Comparison of ENCODE assay signal across 32 cellular contexts in the genomic region with DNA sequence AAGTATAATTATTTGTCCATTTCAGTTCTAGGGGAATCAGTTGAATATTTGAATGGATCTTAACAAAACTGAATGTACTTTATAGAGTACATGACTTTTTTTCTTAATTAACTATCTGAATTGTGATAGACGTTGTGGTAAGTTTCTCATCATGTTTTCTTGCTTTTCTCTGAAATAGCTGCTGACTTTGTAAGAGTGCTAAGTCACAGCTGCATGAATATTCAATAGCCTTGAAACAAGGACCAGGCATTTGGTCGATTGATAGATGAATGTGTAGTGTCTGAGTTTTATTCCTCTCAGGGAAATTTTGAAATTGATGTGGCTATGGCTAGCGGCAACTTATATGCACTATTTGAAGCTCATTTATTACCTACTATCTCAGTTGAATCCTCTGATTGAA. TPM values are rescaled to one million over a fixed set of nuclear protein-coding genes. Genes with fewer than 3 reads are reported as not detected.
"Had no signal": no experiment of that assay in that cellular context is flagged by ENCODE, and none has a peak within 500 bp of the region (broad histone marks: within the 10 kb centered on the region; RNA-seq: fewer than 3 reads in every experiment).

No MANE protein-coding gene starts in this region.

- H3K27ac ChIP-seq: colonic mucosa, esophagus muscularis mucosa, foreskin keratinocyte, neural progenitor cell, parathyroid adenoma, prostate gland, right atrium auricular region, suprapubic skin, transverse colon, upper lobe of right lung, uterus had no signal

- H3K4me3 Mint-ChIP-seq: dendritic cell treated with granulocyte-macrophage colony-stimulating factor and Interleukin-4, amounts not matched to agents 40 ng/mL and 50 ng/mL, for 4 days; mesothelial cell of epicardium; naive thymus-derived CD4-positive, alpha-beta T cell; nephron; neural progenitor cell; stimulated activated naive CD8-positive, alpha-beta T cell treated with anti-CD3 and anti-CD28 coated beads, Interleukin-15, amount 100 ng/mL, for 72 hours had no signal

- H3K36me3 ChIP-seq: colonic mucosa, esophagus muscularis mucosa, neural progenitor cell, prostate gland, right atrium auricular region, suprapubic skin, transverse colon, upper lobe of right lung, uterus had no signal

- H3K27me3 Mint-ChIP-seq: dendritic cell treated with granulocyte-macrophage colony-stimulating factor and Interleukin-4, amounts not matched to agents 40 ng/mL and 50 ng/mL, for 4 days; stimulated activated naive CD8-positive, alpha-beta T cell treated with anti-CD3 and anti-CD28 coated beads, Interleukin-15, amount 100 ng/mL, for 72 hours had no signal

- DNase-seq: colonic mucosa; effector memory CD4-positive, alpha-beta T cell; foreskin keratinocyte; kidney; mesenchymal stem cell; mucosa of descending colon; naive thymus-derived CD4-positive, alpha-beta T cell; stimulated activated CD4-positive, alpha-beta T cell treated with anti-CD3 and anti-CD28 coated beads, Interleukin-12 subunit alpha, Interleukin-12 subunit beta, amount 100 ng/mL, for 4 hours; stimulated activated CD4-positive, alpha-beta T cell treated with anti-CD3 and anti-CD28 coated beads, Interleukin-1b, Interleukin-23, amount 100 ng/mL, for 48 hours; stimulated activated CD4-positive, alpha-beta T cell treated with anti-CD3 and anti-CD28 coated beads, Interleukin-4, amount 100 ng/mL, for 1 hour; stimulated activated CD8-positive, alpha-beta memory T cell treated with anti-CD3 and anti-CD28 coated beads, Interleukin-4, amount 100 ng/mL, for 48 hours; stimulated activated naive CD4-positive, alpha-beta T cell; stimulated activated naive CD8-positive, alpha-beta T cell treated with anti-CD3 and anti-CD28 coated beads, Interleukin-15, amount 100 ng/mL, for 72 hours; transverse colon; upper lobe of right lung; uterus had no signal

- H3K27me3 ChIP-seq: colonic mucosa, esophagus muscularis mucosa, foreskin keratinocyte, neural progenitor cell, right atrium auricular region, suprapubic skin, transverse colon, upper lobe of right lung, uterus had no signal

- H3K4me1 ChIP-seq: colonic mucosa, esophagus muscularis mucosa, foreskin keratinocyte, parathyroid adenoma, prostate gland, right atrium auricular region, suprapubic skin, transverse colon, upper lobe of right lung, uterus had no signal

- H3K4me1 Mint-ChIP-seq: naive thymus-derived CD4-positive, alpha-beta T cell; nephron; stimulated activated naive CD8-positive, alpha-beta T cell treated with anti-CD3 and anti-CD28 coated beads, Interleukin-15, amount 100 ng/mL, for 72 hours had no signal

- H3K9me3 ChIP-seq: colonic mucosa, esophagus muscularis mucosa, mucosa of descending colon, prostate gland, right atrium auricular region, suprapubic skin, transverse colon, upper lobe of right lung, uterus had no signal

- H3K4me3 ChIP-seq: colonic mucosa, esophagus muscularis mucosa, lung, mucosa of descending colon, neural progenitor cell, prostate gland, right atrium auricular region, smooth muscle cell, suprapubic skin, transverse colon, upper lobe of right lung, uterus had no signal

- H3K9me3 Mint-ChIP-seq: dendritic cell treated with granulocyte-macrophage colony-stimulating factor and Interleukin-4, amounts not matched to agents 40 ng/mL and 50 ng/mL, for 4 days; mesothelial cell of epicardium; nephron; neural progenitor cell; stimulated activated naive CD8-positive, alpha-beta T cell treated with anti-CD3 and anti-CD28 coated beads, Interleukin-15, amount 100 ng/mL, for 72 hours had no signal

- H3K9ac ChIP-seq: neural progenitor cell, parathyroid adenoma had no signal

- H3K36me3 Mint-ChIP-seq: mesothelial cell of epicardium; naive thymus-derived CD4-positive, alpha-beta T cell; neural progenitor cell had no signal

- H3K27ac Mint-ChIP-seq: dendritic cell treated with granulocyte-macrophage colony-stimulating factor and Interleukin-4, amounts not matched to agents 40 ng/mL and 50 ng/mL, for 4 days; mesothelial cell of epicardium; naive thymus-derived CD4-positive, alpha-beta T cell; nephron; neural progenitor cell; stimulated activated naive CD8-positive, alpha-beta T cell treated with anti-CD3 and anti-CD28 coated beads, Interleukin-15, amount 100 ng/mL, for 72 hours had no signal

- H3K4me2 ChIP-seq: neural progenitor cell, smooth muscle cell had no signal

- H2AFZ ChIP-seq: neural progenitor cell, parathyroid adenoma had no signal

- H3K79me2 ChIP-seq: parathyroid adenoma had no signal

- ATAC-seq: foreskin keratinocyte; left lobe of liver; mucosa of descending colon; naive thymus-derived CD4-positive, alpha-beta T cell; sciatic nerve; stimulated activated naive CD8-positive, alpha-beta T cell treated with anti-CD3 and anti-CD28 coated beads, Interleukin-15, amount 100 ng/mL, for 72 hours; upper lobe of right lung had no signal

RNA-seq across cellular contexts. Expression of gene ADGRB3, which starts 56.0 kb away (rescaled TPM):
- total RNA-seq: endothelial cell of umbilical vein; foreskin keratinocyte; naive thymus-derived CD4-positive, alpha-beta T cell; osteoblast had no signal
- polyA plus RNA-seq: endothelial cell of umbilical vein; fibroblast of lung; foreskin keratinocyte; naive thymus-derived CD4-positive, alpha-beta T cell had no signal
